In genomic region chr11:96200243-96200642, GRCh38 we compare ENCODE assay signal across 10 cellular contexts.
DNase-seq lines count a peak whose midpoint lies in the region; ATAC-seq and TF ChIP-seq lines count a peak whose summit lies in the region.
"Had no signal": no experiment of that assay in that cellular context is flagged by ENCODE, and none has a peak within 500 bp of the region (broad histone marks: within the 10 kb centered on the region; RNA-seq: fewer than 3 reads in every experiment).

No MANE protein-coding gene starts in this region.

- peaks cover 34% of the 10 kb centered on the region for H3K36me3 Mint-ChIP-seq in activated naive CD4-positive, alpha-beta T cell treated with anti-CD3 and anti-CD28 coated beads, Interleukin-2, amount 50 U/mL, for 24 hours

- no peaks in the 10 kb centered on the region for H3K27me3 Mint-ChIP-seq in activated naive CD4-positive, alpha-beta T cell treated with anti-CD3 and anti-CD28 coated beads, Interleukin-2, amount 50 U/mL, for 24 hours

- H3K27ac ChIP-seq in lung (ENCODE audit: low read depth in 1 of 2, low read length in 1 of 2) (peak overlapping the region; percentile 28 to 45), urinary bladder (ENCODE audit: low read depth) (peak overlapping the region; percentile 38)
- H3K27ac ChIP-seq: C4-2B had no signal

- H3K4me3 ChIP-seq in astrocyte of the spinal cord (ENCODE audit: low read depth, low read length) = no peak overlapping the region
- H3K4me3 ChIP-seq in lung = no peak overlapping the region
- H3K4me3 ChIP-seq in urinary bladder (ENCODE audit: low read depth, low read length) = no peak overlapping the region

- no peak for TF ChIP-seq CTCF in astrocyte of the spinal cord (IDR thresholded peaks at IDR 0.05; ENCODE audit: low read depth, low read length)
- no peak for TF ChIP-seq CTCF in lung (IDR thresholded peaks at IDR 0.05; ENCODE audit: control extremely low read depth, extremely low read depth)

- in situ Hi-C loops in astrocyte of the spinal cord (cut with HindIII; ENCODE audit: low sequenced_read_pairs) = no loop called here

- DNase-seq in activated naive CD4-positive, alpha-beta T cell treated with anti-CD3 and anti-CD28 coated beads, Interleukin-2, amount 50 U/mL, for 16 hours = no peak
- DNase-seq in astrocyte of the spinal cord (ENCODE audit: low read depth, low spot score) = peak; percentile 81
- no peak for DNase-seq in lung (ENCODE audit: low spot score)
- no peak for DNase-seq in stimulated activated CD4-positive, alpha-beta T cell treated with anti-CD3 and anti-CD28 coated beads, Interleukin-15, amount 100 ng/mL, for 24 hours
- no peak for DNase-seq in hepatic stellate cell (ENCODE audit: low spot score)
- no peak for DNase-seq in HuH-7.5 (ENCODE audit: low spot score)
- DNase-seq: NCI-H2107 had no signal

- H3K9me3 ChIP-seq in lung (ENCODE audit: control insufficient read depth in 2 of 2, insufficient read depth in 1 of 2, low read length in 1 of 2) = no peaks in the 10 kb centered on the region

- peak overlapping the region; percentile 99 for H3K27ac Mint-ChIP-seq in activated naive CD4-positive, alpha-beta T cell treated with anti-CD3 and anti-CD28 coated beads, Interleukin-2, amount 50 U/mL, for 24 hours

- H3K4me3 Mint-ChIP-seq in activated naive CD4-positive, alpha-beta T cell treated with anti-CD3 and anti-CD28 coated beads, Interleukin-2, amount 50 U/mL, for 24 hours = peak overlapping the region; percentile 57

- peaks cover 92% of the 10 kb centered on the region for H3K4me1 Mint-ChIP-seq in activated naive CD4-positive, alpha-beta T cell treated with anti-CD3 and anti-CD28 coated beads, Interleukin-2, amount 50 U/mL, for 24 hours

- H3K4me1 ChIP-seq in lung (ENCODE audit: control insufficient read depth in 2 of 2, insufficient read depth in 2 of 2, low read length in 2 of 2) (peaks cover 4 to 10% of the 10 kb centered on the region in 2 donors), urinary bladder (ENCODE audit: insufficient read depth) (no peaks in the 10 kb centered on the region)

- H3K36me3 ChIP-seq in lung (ENCODE audit: control insufficient read depth in 2 of 2, insufficient read depth in 2 of 2, low read length in 2 of 2) (no peaks in the 10 kb centered on the region), urinary bladder (ENCODE audit: insufficient read depth) (no peaks in the 10 kb centered on the region)

- ATAC-seq in lung (ENCODE audit: insufficient read depth, low FRiP score) = no peak

- H3K9me3 Mint-ChIP-seq in activated naive CD4-positive, alpha-beta T cell treated with anti-CD3 and anti-CD28 coated beads, Interleukin-2, amount 50 U/mL, for 24 hours = peaks cover 13% of the 10 kb centered on the region

- no peaks in the 10 kb centered on the region for H3K27me3 ChIP-seq in lung (ENCODE audit: control insufficient read depth, insufficient read depth)
